12 cellular contexts compared by ENCODE assay signal in the genomic region with DNA sequence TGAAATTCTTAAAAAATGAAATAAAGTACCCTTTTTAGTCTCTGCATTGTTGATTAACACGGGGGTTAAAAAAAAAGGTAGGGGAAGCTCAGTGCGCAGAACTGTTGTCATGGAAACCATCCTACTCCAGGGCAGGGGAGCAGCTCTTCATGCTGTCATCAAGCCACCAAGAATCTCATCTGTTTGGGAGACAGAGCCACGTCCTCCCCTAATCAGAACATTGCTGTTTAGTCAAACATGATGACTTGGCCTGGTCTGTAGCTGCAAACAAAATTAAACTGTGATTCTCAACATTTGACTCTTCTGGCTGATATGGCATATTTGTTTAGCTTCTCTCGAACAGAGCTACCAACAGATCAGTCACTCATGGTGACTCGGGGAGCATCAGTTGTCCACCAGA.
DNase-seq lines count a peak whose midpoint lies in the region; ATAC-seq and TF ChIP-seq lines count a peak whose summit lies in the region.
"Had no signal": no experiment of that assay in that cellular context is flagged by ENCODE, and none has a peak within 500 bp of the region (broad histone marks: within the 10 kb centered on the region; RNA-seq: fewer than 3 reads in every experiment).

No MANE protein-coding gene starts in this region.

- H3K4me3 Mint-ChIP-seq in T-cell = peak overlapping the region in 2 of 3 donors; percentile 9 to 39

- ATAC-seq in T-cell (replicated peaks in 1 of 4) (peak in 3 of 4 experiments; percentile 12 to 49 (median 21)), GM19023 (IDR thresholded peaks at IDR 0.05; ENCODE audit: unreplicated experiment) (no peak)

- TF ChIP-seq CTCF in esophagus squamous epithelium (IDR thresholded peaks at IDR 0.05) = no peak
- no peak for TF ChIP-seq CTCF in GM10248 (IDR thresholded peaks at IDR 0.05; ENCODE audit: control extremely low read depth, extremely low read depth, low read depth, missing control alignments)

- H3K36me3 Mint-ChIP-seq in T-cell = peaks cover 39% of the 10 kb centered on the region

- peaks cover 75 to 92% (median 90%) of the 10 kb centered on the region in 3 donors for H3K4me1 Mint-ChIP-seq in T-cell

- peak overlapping the region in 3 of 4 donors; percentile 10 to 69 (median 66) for H3K27ac ChIP-seq in esophagus squamous epithelium

- H3K9me3 ChIP-seq in esophagus squamous epithelium (no peaks in the 10 kb centered on the region), MG63 (no peaks in the 10 kb centered on the region)

- intact Hi-C loops in esophagus squamous epithelium (cut with DNase I) = no loop called here

- H3K36me3 ChIP-seq in esophagus squamous epithelium (peaks cover 0 to 8% (median 3%) of the 10 kb centered on the region in 3 donors), MG63 (no peaks in the 10 kb centered on the region)

- peak overlapping the region; percentile 86 to 95 for H3K27ac Mint-ChIP-seq in T-cell

- TF ChIP-seq POLR2A in esophagus squamous epithelium (IDR thresholded peaks at IDR 0.05) = no peak

- CTCF ChIA-PET in T-cell (lab: Charles Lee) = interaction anchor here in 1 of 2 donors (0.5 to 1.9 kb wide), 12 partner anchors 14 to 1351 kb away, joined by 3 to 13 read pairs (median 4); no protein-coding TSS in a partner anchor
- CTCF ChIA-PET in GM10248 (lab: Yijun Ruan, JAX) = interaction anchor here (0.8 to 3.3 kb wide), 10 partner anchors 10 to 95 kb away, joined by 3 to 15 read pairs (median 4); no protein-coding TSS in a partner anchor

- H3K4me1 ChIP-seq in esophagus squamous epithelium = peaks cover 31 to 95% (median 70%) of the 10 kb centered on the region in 3 donors

- H3K4me3 ChIP-seq in esophagus squamous epithelium (no peak overlapping the region), MG63 (no peak overlapping the region)

- 53 to 61% methylated on average over 5 of the region's 5 CpGs for WGBS in esophagus squamous epithelium, 2 donors

- no peaks in the 10 kb centered on the region for H3K27me3 Mint-ChIP-seq in T-cell

- DNase-seq in NCI-H1694 treated with DMSO at 0.1 percent for 48 hours (lab: John Stamatoyannopoulos, UW) (peak; percentile 12), NCI-H1694 (lab: John Stamatoyannopoulos, UW) (no peak), T-cell (peak in 12 of 34 experiments; percentile 17 to 56 (median 38)), esophagus squamous epithelium (lab: John Stamatoyannopoulos, UW) (no peak), retina (peak; percentile 39), MG63 (no peak), GM10248 (ENCODE audit: extremely low spot score) (no peak)
- DNase-seq: activated CD4-positive, CD25-positive, alpha-beta regulatory T cell; dermis blood vessel endothelial cell; NCI-H524 treated with DMSO at 0.1 percent for 48 hours; substantia nigra had no signal

- H3K27me3 ChIP-seq in esophagus squamous epithelium (no peaks in the 10 kb centered on the region), MG63 (no peaks in the 10 kb centered on the region)

- no peaks in the 10 kb centered on the region for H3K9me3 Mint-ChIP-seq in T-cell

- POLR2A ChIA-PET in T-cell (lab: Charles Lee) (interaction anchor here (0.5 to 2.2 kb wide), 15 partner anchors 8 to 1497 kb away, joined by 3 to 18 read pairs (median 4); no protein-coding TSS in a partner anchor), GM10248 (lab: Yijun Ruan, JAX) (no interaction called here)

Comparison
In these comparisons a context has a peak if more than half of its experiments do, and no peak if none do; other contexts are left out.
1. DNase-seq: peak in NCI-H1694 treated with DMSO at 0.1 percent for 48 hours (single experiment) and retina (single experiment); none in NCI-H1694 (single experiment), esophagus squamous epithelium (single experiment), MG63 (single experiment) and GM10248 (single experiment).